In genomic region chr12:113298861-113299545, GRCh38 we compare ENCODE assay signal across 1 cellular context.
TF ChIP-seq lines count a peak whose summit lies in the region.

No MANE protein-coding gene starts in this region.

TF ChIP-seq in H1, 55 proteins besides CTCF, POLR2A, EP300 and RAD21:
- TF ChIP-seq SP4 (IDR thresholded peaks at IDR 0.05; ENCODE audit: low read length) (no peak), KDM5A (IDR thresholded peaks at IDR 0.05; ENCODE audit: low read length) (no peak), BRCA1 (IDR thresholded peaks at IDR 0.05; ENCODE audit: low read depth, low read length) (no peak)
